ENCODE assay signal across 15 cellular contexts in the genomic region with DNA sequence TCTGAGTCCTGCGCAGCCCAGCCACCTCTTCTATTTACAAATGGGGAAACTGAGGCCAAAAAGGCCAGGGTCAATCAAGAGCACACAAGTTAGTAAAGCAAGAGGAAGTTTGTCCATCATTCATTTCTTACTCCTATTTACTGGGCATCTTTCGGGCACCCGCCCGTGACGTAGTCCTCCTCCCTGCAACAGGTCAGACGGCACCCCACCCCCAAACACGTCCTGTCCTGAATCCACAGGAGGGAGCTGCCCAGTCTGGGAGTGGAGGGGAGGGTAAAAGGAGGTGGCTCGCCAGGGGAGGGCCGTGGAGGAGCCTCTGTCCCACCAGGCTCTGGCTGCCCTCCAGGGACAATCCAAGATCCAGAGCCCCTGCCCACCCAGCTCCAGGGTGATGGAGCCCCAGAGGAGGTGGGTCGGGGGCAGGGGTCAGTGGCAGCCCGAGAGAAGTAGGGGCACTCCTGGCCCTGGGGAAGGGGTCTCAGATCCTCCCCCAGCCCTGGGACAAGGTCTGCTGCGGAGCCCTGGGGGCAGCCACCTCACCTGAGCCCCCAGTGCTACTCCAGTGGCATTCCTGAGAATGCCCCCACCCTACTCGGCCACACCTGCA. TPM values are rescaled to one million over a fixed set of nuclear protein-coding genes. Genes with fewer than 3 reads are reported as not detected.
A peak's percentile ranks its signal among the peaks of the same experiment; 100 is the strongest.
DNase-seq lines count a peak whose midpoint lies in the region; ATAC-seq and TF ChIP-seq lines count a peak whose summit lies in the region.
"Had no signal": no experiment of that assay in that cellular context is flagged by ENCODE, and none has a peak within 500 bp of the region (broad histone marks: within the 10 kb centered on the region; RNA-seq: fewer than 3 reads in every experiment).

No MANE protein-coding gene starts in this region.

- H3K4me1 Mint-ChIP-seq in endodermal cell, result peaks cover 11% of the 10 kb centered on the region

- H3K4me1 ChIP-seq in heart left ventricle, result peaks cover 6 to 71% (median 55%) of the 10 kb centered on the region in 12 donors
- peaks cover 23% of the 10 kb centered on the region for H3K4me1 ChIP-seq in endodermal cell (ENCODE audit: control insufficient read depth, insufficient read depth, low read length)
- peaks cover 70% of the 10 kb centered on the region for H3K4me1 ChIP-seq in vagina

- peaks cover 4% of the 10 kb centered on the region for H3K9me3 Mint-ChIP-seq in endodermal cell
- H3K9me3 Mint-ChIP-seq: activated T-cell treated with anti-CD3 and anti-CD28 coated beads, Interleukin-2, amount 50 U/mL, for 24 hours; IgD-negative memory B cell had no signal

- DNase-seq in heart left ventricle, result peak in 1 of 5 donors; percentile 54
- no peak for DNase-seq in cardiac septum (ENCODE audit: low spot score)
- no peak for DNase-seq in endodermal cell
- DNase-seq in myocyte (ENCODE audit: low read depth), result peak; percentile 69
- no peak for DNase-seq in vagina (ENCODE audit: extremely low spot score in 2 of 2)
- no peak for DNase-seq in LoVo (ENCODE audit: low spot score)
- DNase-seq: T-helper 2 cell had no signal

- TF ChIP-seq CTCF in heart left ventricle (IDR thresholded peaks at IDR 0.05) (no peak), endodermal cell (conservative IDR thresholded peaks at IDR 0.05) (no peak), vagina (IDR thresholded peaks at IDR 0.05) (no peak)

- intact Hi-C loops in heart left ventricle (cut with DNase I), result loop anchor here in 2 of 10 donors (5.0 to 10.0 kb wide), 2 partner anchors 67 to 225 kb away; partner anchors contain the start of genes ADRM1 (in 1 of the 2), PSMA7 (in 1 of the 2) and SS18L1 (in 1 of the 2)
- intact Hi-C loops in cardiac septum (cut with DNase I), result no loop called here
- intact Hi-C loops in vagina (cut with DNase I), result no loop called here

- H3K36me3 ChIP-seq in heart left ventricle (no peaks in the 10 kb centered on the region), endodermal cell (ENCODE audit: control insufficient read depth, insufficient read depth, low read length) (no peaks in the 10 kb centered on the region), vagina (no peaks in the 10 kb centered on the region)

- no peaks in the 10 kb centered on the region for H3K9me3 ChIP-seq in heart left ventricle
- H3K9me3 ChIP-seq in endodermal cell (ENCODE audit: control insufficient read depth, low read length), result no peaks in the 10 kb centered on the region
- no peaks in the 10 kb centered on the region for H3K9me3 ChIP-seq in vagina

- H3K27me3 ChIP-seq in heart left ventricle (peaks cover 0 to 36% (median 0%) of the 10 kb centered on the region in 9 donors), endodermal cell (ENCODE audit: control insufficient read depth, insufficient read depth, low read length, poor library complexity, severe bottlenecking) (no peaks in the 10 kb centered on the region), vagina (no peaks in the 10 kb centered on the region)

- no peak for TF ChIP-seq POLR2A in heart left ventricle (IDR thresholded peaks at IDR 0.05)
- no peak for TF ChIP-seq POLR2A in vagina (IDR thresholded peaks at IDR 0.05)

- no peaks in the 10 kb centered on the region for H3K36me3 Mint-ChIP-seq in endodermal cell (ENCODE audit: low read depth)
- H3K36me3 Mint-ChIP-seq: IgD-negative memory B cell had no signal

- ATAC-seq in heart left ventricle, result no peak
- no peak for ATAC-seq in GM21381 (IDR thresholded peaks at IDR 0.05; ENCODE audit: unreplicated experiment)
- no peak for ATAC-seq in HG02885 (IDR thresholded peaks at IDR 0.05; ENCODE audit: poor library complexity, unreplicated experiment)

- H3K27ac ChIP-seq in heart left ventricle (peak overlapping the region in 10 of 12 donors; percentile 32 to 97 (median 70)), endodermal cell (ENCODE audit: low read depth, low read length) (no peak overlapping the region), vagina (peak overlapping the region; percentile 82)

- H3K4me3 ChIP-seq in heart left ventricle, result no peak overlapping the region
- peak overlapping the region; percentile 71 for H3K4me3 ChIP-seq in endodermal cell (ENCODE audit: low read length)
- peak overlapping the region in 1 of 2 donors; percentile 61 for H3K4me3 ChIP-seq in vagina

- peaks cover 3% of the 10 kb centered on the region for H3K27me3 Mint-ChIP-seq in endodermal cell (ENCODE audit: insufficient read depth)

- no peak overlapping the region for H3K9ac ChIP-seq in endodermal cell (ENCODE audit: extremely low read depth, low read length, poor library complexity, severe bottlenecking)

- peak overlapping the region; percentile 53 for H3K4me3 Mint-ChIP-seq in endodermal cell
- H3K4me3 Mint-ChIP-seq: activated T-cell treated with anti-CD3 and anti-CD28 coated beads, Interleukin-2, amount 50 U/mL, for 24 hours had no signal

- 72 to 79% (median 76%) methylated on average over 11 to 13 of the region's 13 CpGs for WGBS in heart left ventricle, 4 donors
- 62 to 85% methylated on average over 4 to 12 of the region's 13 CpGs for WGBS in endodermal cell (ENCODE audit: insufficient coverage in 1 of 2, insufficient read length in 1 of 2), 2 experiments

- H3K27ac Mint-ChIP-seq in endodermal cell, result no peak overlapping the region
- H3K27ac Mint-ChIP-seq: activated T-cell treated with anti-CD3 and anti-CD28 coated beads, Interleukin-2, amount 50 U/mL, for 24 hours had no signal

RNA-seq across cellular contexts. Expression of gene LAMA5, which starts 2.5 kb away (rescaled TPM):
- total RNA-seq in heart left ventricle, result 100 to 1,000 TPM in 1 of 9 donors, 10 to 100 TPM in 8; 57.4 to 107 (median 73.6) TPM
- polyA plus RNA-seq in heart left ventricle, result 100 to 1,000 TPM in 1 of 2 donors, 10 to 100 TPM in 1; 72.0 to 128 TPM
- total RNA-seq in cardiac septum, result 101 TPM
- total RNA-seq in endodermal cell, result 100 to 1,000 TPM; 315 to 369 TPM
- polyA plus RNA-seq in endodermal cell (2013, experiment 1 of 2), result 95.9 TPM
- 89.1 TPM for polyA plus RNA-seq in endodermal cell (2013, experiment 2 of 2)
- total RNA-seq in myocyte, result 90.5 and 173 TPM in 2 replicates
- polyA plus RNA-seq in myocyte (2012), result 82.7 TPM
- total RNA-seq in vagina, result 150 TPM

RNA-seq across cellular contexts. Expression of gene RPS21, which starts 17.3 kb away (rescaled TPM):
- 100 to 1,000 TPM; 434 to 831 (median 670) TPM for total RNA-seq in heart left ventricle
- 1,000 to 10,000 TPM; 1,943 to 3,051 TPM for polyA plus RNA-seq in heart left ventricle
- 466 TPM for total RNA-seq in cardiac septum
- 1,000 to 10,000 TPM; 1,288 to 1,382 TPM for total RNA-seq in endodermal cell
- 1,213 TPM for polyA plus RNA-seq in endodermal cell (2013, experiment 1 of 2)
- 1,212 TPM for polyA plus RNA-seq in endodermal cell (2013, experiment 2 of 2)
- total RNA-seq in myocyte, result 610 and 2,016 TPM in 2 replicates
- polyA plus RNA-seq in myocyte (2012), result 2,121 TPM
- total RNA-seq in vagina, result 1,935 TPM

RNA-seq across cellular contexts. Expression of gene CABLES2, which starts 37.5 kb away (rescaled TPM):
- total RNA-seq in heart left ventricle (10 to 100 TPM in 2 of 9 donors, 1 to 10 TPM in 7; 6.1 to 12.0 (median 8.8) TPM), cardiac septum (10.7 TPM), endodermal cell (10 to 100 TPM; 10.4 to 15.6 TPM), myocyte (3.8 and 4.4 TPM in 2 replicates), vagina (1.5 TPM)
- polyA plus RNA-seq in heart left ventricle, result 10 to 100 TPM in 1 of 2 donors, 1 to 10 TPM in 1; 2.9 to 10.7 TPM
- polyA plus RNA-seq in endodermal cell (2013, experiment 1 of 2), result 13.5 TPM
- polyA plus RNA-seq in endodermal cell (2013, experiment 2 of 2), result 13.0 TPM
- polyA plus RNA-seq in myocyte (2012), result 4.1 TPM

RNA-seq across cellular contexts. Expression of gene RBBP8NL, which starts 57.7 kb away (rescaled TPM):
- total RNA-seq in heart left ventricle (not detected), cardiac septum (not detected), endodermal cell (under 1 TPM in 1 of 2 donors, not detected in 1; 0.40 TPM), myocyte (0.05 and 0.10 TPM in 2 replicates), vagina (1.7 TPM)
- not detected for polyA plus RNA-seq in heart left ventricle
- polyA plus RNA-seq in endodermal cell (2013, experiment 1 of 2), result 0.07 TPM
- 0.25 TPM for polyA plus RNA-seq in endodermal cell (2013, experiment 2 of 2)
- not detected for polyA plus RNA-seq in myocyte (2012)
- total RNA-seq: dermis blood vessel endothelial cell, NCI-H460, posterior vena cava had no signal
- polyA plus RNA-seq: AG04450, IgD-negative memory B cell had no signal
